In the genomic region with DNA sequence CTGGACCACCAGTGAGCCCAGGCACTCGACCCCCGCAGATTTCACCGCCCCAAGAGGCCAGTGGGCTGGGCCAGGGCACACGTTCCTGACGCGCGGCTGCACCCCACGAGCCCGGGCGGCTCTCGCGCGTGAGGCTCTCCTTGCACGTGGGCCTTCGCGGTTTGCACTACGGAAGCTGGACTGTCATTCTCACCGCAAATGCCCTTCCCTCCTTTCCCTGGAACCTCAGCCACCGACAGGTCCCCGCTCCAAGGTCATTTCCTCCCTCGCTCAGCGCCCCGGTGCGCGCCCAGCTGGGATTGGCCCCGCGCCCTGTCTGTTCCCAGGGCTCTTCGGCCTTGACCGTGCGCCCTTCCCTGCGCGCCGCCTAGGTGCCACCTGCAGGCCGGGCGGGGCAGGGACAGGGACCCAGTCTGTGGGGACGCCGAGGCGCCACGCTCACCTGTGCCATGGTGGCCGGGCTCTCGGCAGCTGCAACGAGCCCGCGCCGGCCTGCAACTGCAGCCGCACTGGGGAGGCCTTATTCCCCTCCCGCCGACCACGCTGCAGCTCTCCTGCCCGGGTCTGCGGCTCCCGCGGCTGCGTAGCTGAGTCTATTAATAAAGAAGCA, we compare ENCODE assay signal across 8 cellular contexts. TPM values are rescaled to one million over a fixed set of nuclear protein-coding genes. Genes with fewer than 3 reads are reported as not detected.
DNase-seq lines count a peak whose midpoint lies in the region; ATAC-seq and TF ChIP-seq lines count a peak whose summit lies in the region.

No MANE protein-coding gene starts in this region.

- no peaks in the 10 kb centered on the region for H3K36me3 Mint-ChIP-seq in activated naive CD8-positive, alpha-beta T cell treated with anti-CD3 and anti-CD28 coated beads, Interleukin-2, amount 10 ng/mL, durations not matched to agents 7 days and 5 days

- peaks cover 85% of the 10 kb centered on the region for H3K27me3 ChIP-seq in iPS-20b (ENCODE audit: insufficient read depth, low read length)

- H3K9me3 ChIP-seq in iPS-20b (ENCODE audit: insufficient read depth, low read depth, low read length) = no peaks in the 10 kb centered on the region; the same call in 1 of the 2 replicates

- DNase-seq in AML-193 (lab: John Stamatoyannopoulos, UW) = peak; percentile 75 to 76
- peak; percentile 87 for DNase-seq in KBM-7
- DNase-seq in SKM-1 treated with dmso at 0.1 percent for 144 hours (lab: John Stamatoyannopoulos, UW; ENCODE audit: unreplicated experiment) = peak; percentile 62
- DNase-seq in activated naive CD8-positive, alpha-beta T cell treated with anti-CD3 and anti-CD28 coated beads, Interleukin-2, amount 10 ng/mL, durations not matched to agents 7 days and 5 days = peak; percentile 80
- DNase-seq in stimulated activated CD4-positive, alpha-beta T cell treated with anti-CD3 and anti-CD28 coated beads, Interleukin-1b, Interleukin-23, amount 100 ng/mL, for 48 hours = peak; percentile 80

- H3K4me3 Mint-ChIP-seq in activated naive CD8-positive, alpha-beta T cell treated with anti-CD3 and anti-CD28 coated beads, Interleukin-2, amount 10 ng/mL, durations not matched to agents 7 days and 5 days = peak overlapping the region; percentile 97

- POLR2A ChIA-PET in activated naive CD8-positive, alpha-beta T cell treated with anti-CD3 and anti-CD28 coated beads, Interleukin-2, amount 10 ng/mL, durations not matched to agents 7 days and 5 days (lab: Charles Lee) = interaction anchor here (0.6 to 1.4 kb wide), 5 partner anchors 13 to 248 kb away, joined by 3 to 6 read pairs (median 3); partner anchors contain the start of genes IGHMBP2 and MRPL21

- no peaks in the 10 kb centered on the region for H3K36me3 ChIP-seq in iPS-20b (ENCODE audit: insufficient read depth, low read depth, low read length)

- peak; percentile 37 for ATAC-seq in GM19324 (IDR thresholded peaks at IDR 0.05; ENCODE audit: low FRiP score, unreplicated experiment)
- ATAC-seq in activated naive CD8-positive, alpha-beta T cell treated with anti-CD3 and anti-CD28 coated beads, Interleukin-2, amount 10 ng/mL, durations not matched to agents 7 days and 5 days (ENCODE audit: low read depth) = peak; percentile 56
- no peak for ATAC-seq in GM18505 (IDR thresholded peaks at IDR 0.05; ENCODE audit: unreplicated experiment)

- peak overlapping the region; percentile 43 for H3K4me3 ChIP-seq in iPS-20b (ENCODE audit: low read length)

- no peak overlapping the region for H3K9ac ChIP-seq in iPS-20b (ENCODE audit: low read depth, low read length)

- peaks cover 8% of the 10 kb centered on the region for H3K27me3 Mint-ChIP-seq in activated naive CD8-positive, alpha-beta T cell treated with anti-CD3 and anti-CD28 coated beads, Interleukin-2, amount 10 ng/mL, durations not matched to agents 7 days and 5 days

- no peaks in the 10 kb centered on the region for H3K9me3 Mint-ChIP-seq in activated naive CD8-positive, alpha-beta T cell treated with anti-CD3 and anti-CD28 coated beads, Interleukin-2, amount 10 ng/mL, durations not matched to agents 7 days and 5 days

- TF ChIP-seq POLR2A in GM18505 (IDR thresholded peaks at IDR 0.05; ENCODE audit: borderline replicate concordance, extremely low read depth, insufficient read depth, insufficient read length) = no peak

- peak overlapping the region; percentile 83 for H3K27ac Mint-ChIP-seq in activated naive CD8-positive, alpha-beta T cell treated with anti-CD3 and anti-CD28 coated beads, Interleukin-2, amount 10 ng/mL, durations not matched to agents 7 days and 5 days

- peaks cover 24% of the 10 kb centered on the region for H3K4me1 Mint-ChIP-seq in activated naive CD8-positive, alpha-beta T cell treated with anti-CD3 and anti-CD28 coated beads, Interleukin-2, amount 10 ng/mL, durations not matched to agents 7 days and 5 days

- H3K4me1 ChIP-seq in iPS-20b (ENCODE audit: insufficient read depth, low read length) = peaks cover 5% of the 10 kb centered on the region; the same call in 1 of the 2 replicates

- H3K27ac ChIP-seq in iPS-20b (ENCODE audit: low read length) = no peak overlapping the region

- in situ Hi-C loops in KBM-7 (cut with MboI; ENCODE audit: low pct_unique_long_range_greater_than_20kb, low sequenced_read_pairs) = no loop called here

RNA-seq across cellular contexts. Expression of gene CPT1A, which starts 2.1 kb away (rescaled TPM):
- total RNA-seq in activated naive CD8-positive, alpha-beta T cell treated with anti-CD3 and anti-CD28 coated beads, Interleukin-2, amount 10 ng/mL, durations not matched to agents 7 days and 5 days = 10 to 100 TPM; 47.1 to 52.2 TPM

RNA-seq across cellular contexts. Expression of gene MRPL21, which starts 59.8 kb away (rescaled TPM):
- total RNA-seq in activated naive CD8-positive, alpha-beta T cell treated with anti-CD3 and anti-CD28 coated beads, Interleukin-2, amount 10 ng/mL, durations not matched to agents 7 days and 5 days = 10 to 100 TPM; 46.9 to 49.3 TPM

RNA-seq across cellular contexts. Expression of gene IGHMBP2, which starts 59.9 kb away (rescaled TPM):
- total RNA-seq in activated naive CD8-positive, alpha-beta T cell treated with anti-CD3 and anti-CD28 coated beads, Interleukin-2, amount 10 ng/mL, durations not matched to agents 7 days and 5 days = 10 to 100 TPM; 29.7 to 32.8 TPM
